10 cellular contexts compared by ENCODE assay signal in the genomic region with DNA sequence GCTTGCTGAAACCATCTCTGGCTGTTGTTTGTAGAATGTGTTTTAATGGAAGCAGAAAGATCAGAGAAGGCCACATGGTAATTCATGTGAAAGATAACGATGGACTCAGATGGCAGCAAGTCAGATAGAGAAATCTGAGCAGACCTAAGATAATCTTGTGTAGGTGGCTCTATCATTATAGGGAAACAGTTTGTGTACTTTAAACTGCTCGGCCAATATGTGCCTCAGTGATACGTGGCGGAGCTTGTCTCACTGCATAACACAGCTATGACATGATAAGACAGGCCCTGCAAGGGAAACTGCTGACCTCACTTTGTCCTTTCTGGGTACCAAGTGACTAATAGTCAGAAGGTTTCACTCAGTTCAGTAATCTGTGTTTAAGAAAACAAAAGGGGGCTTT. TPM values are rescaled to one million over a fixed set of nuclear protein-coding genes. Genes with fewer than 3 reads are reported as not detected.
DNase-seq lines count a peak whose midpoint lies in the region; ATAC-seq and TF ChIP-seq lines count a peak whose summit lies in the region.
"Had no signal": no experiment of that assay in that cellular context is flagged by ENCODE, and none has a peak within 500 bp of the region (broad histone marks: within the 10 kb centered on the region; RNA-seq: fewer than 3 reads in every experiment).

No MANE protein-coding gene starts in this region.

- no peaks in the 10 kb centered on the region for H3K9me3 ChIP-seq in gastrocnemius medialis
- H3K9me3 ChIP-seq in aorta (ENCODE audit: control insufficient read depth, low read length), result no peaks in the 10 kb centered on the region
- H3K9me3 ChIP-seq: right lobe of liver had no signal

- H3K27me3 ChIP-seq in gastrocnemius medialis, result no peaks in the 10 kb centered on the region
- H3K27me3 ChIP-seq in aorta (ENCODE audit: control insufficient read depth in 1 of 2, insufficient read depth in 2 of 2, low read length in 1 of 2), result no peaks in the 10 kb centered on the region
- H3K27me3 ChIP-seq: right lobe of liver had no signal

- in situ Hi-C loops in astrocyte of the spinal cord (cut with HindIII; ENCODE audit: low sequenced_read_pairs) (no loop called here), gastrocnemius medialis (cut with MboI; ENCODE audit: low sequenced_read_pairs in 4 of 4) (no loop called here)

- H3K4me1 Mint-ChIP-seq in activated CD4-positive, alpha-beta T cell treated with anti-CD3 and anti-CD28 coated beads for 36 hours, result no peaks in the 10 kb centered on the region

- 67 to 75% methylated on average over 4 of the region's 4 CpGs for WGBS in aorta, 2 donors

- DNase-seq in astrocyte of the spinal cord (ENCODE audit: low read depth, low spot score) (peak; percentile 35), gastrocnemius medialis (no peak), aorta (no peak), AML-193 (lab: John Stamatoyannopoulos, UW) (no peak)
- DNase-seq in activated CD4-positive, alpha-beta T cell treated with anti-CD3 and anti-CD28 coated beads for 36 hours, result no peak
- DNase-seq: NCI-H1694 treated with DMSO at 0.1 percent for 48 hours, right lobe of liver had no signal

- no peaks in the 10 kb centered on the region for H3K36me3 Mint-ChIP-seq in activated CD4-positive, alpha-beta T cell treated with anti-CD3 and anti-CD28 coated beads for 36 hours (ENCODE audit: low read depth)

- CTCF ChIA-PET in activated CD4-positive, alpha-beta T cell treated with anti-CD3 and anti-CD28 coated beads for 36 hours (lab: Charles Lee), result interaction anchor here (1.2 kb wide), 1 partner anchor 13 kb away, joined by 3 read pairs; no protein-coding TSS in a partner anchor

- ATAC-seq in GM18858 (IDR thresholded peaks at IDR 0.05; ENCODE audit: unreplicated experiment), result peak; percentile 91
- ATAC-seq in HG03039 (IDR thresholded peaks at IDR 0.05; ENCODE audit: unreplicated experiment), result peak; percentile 58
- peak; percentile 75 to 78 for ATAC-seq in gastrocnemius medialis
- no peak for ATAC-seq in activated CD4-positive, alpha-beta T cell treated with anti-CD3 and anti-CD28 coated beads for 36 hours
- ATAC-seq in aorta (ENCODE audit: low FRiP score), result no peak
- no peak for ATAC-seq in HG03045 (IDR thresholded peaks at IDR 0.05; ENCODE audit: unreplicated experiment)

- H3K9me3 Mint-ChIP-seq in activated CD4-positive, alpha-beta T cell treated with anti-CD3 and anti-CD28 coated beads for 36 hours (ENCODE audit: low read depth), result peaks cover 6% of the 10 kb centered on the region

- no peak overlapping the region for H3K27ac Mint-ChIP-seq in activated CD4-positive, alpha-beta T cell treated with anti-CD3 and anti-CD28 coated beads for 36 hours

- no peaks in the 10 kb centered on the region for H3K4me1 ChIP-seq in gastrocnemius medialis
- no peaks in the 10 kb centered on the region for H3K4me1 ChIP-seq in aorta (ENCODE audit: control insufficient read depth in 1 of 2, insufficient read depth in 2 of 2, low read length in 2 of 2)

- H3K27me3 Mint-ChIP-seq in activated CD4-positive, alpha-beta T cell treated with anti-CD3 and anti-CD28 coated beads for 36 hours, result no peaks in the 10 kb centered on the region

- TF ChIP-seq CTCF in astrocyte of the spinal cord (IDR thresholded peaks at IDR 0.05; ENCODE audit: low read depth, low read length), result no peak
- no peak for TF ChIP-seq CTCF in gastrocnemius medialis (IDR thresholded peaks at IDR 0.05 in 4 of 5, conservative IDR thresholded peaks at IDR 0.05 in 1 of 5)

- H3K4me3 ChIP-seq in astrocyte of the spinal cord (ENCODE audit: low read depth, low read length) (no peak overlapping the region), gastrocnemius medialis (no peak overlapping the region), aorta (ENCODE audit: low read length in 2 of 2) (no peak overlapping the region)
- H3K4me3 ChIP-seq: right lobe of liver had no signal

- H3K36me3 ChIP-seq in gastrocnemius medialis (no peaks in the 10 kb centered on the region), aorta (ENCODE audit: control insufficient read depth in 1 of 2, insufficient read depth in 2 of 2, low read length in 1 of 2) (no peaks in the 10 kb centered on the region)
- H3K36me3 ChIP-seq: right lobe of liver had no signal

- intact Hi-C loops in gastrocnemius medialis (cut with DNase I; ENCODE audit: low total_unique reads) (no loop called here), aorta (cut with DNase I) (no loop called here)
- intact Hi-C loops in activated CD4-positive, alpha-beta T cell treated with anti-CD3 and anti-CD28 coated beads for 36 hours (cut with DNase I, micrococcal nuclease), result no loop called here

- H3K4me3 Mint-ChIP-seq in activated CD4-positive, alpha-beta T cell treated with anti-CD3 and anti-CD28 coated beads for 36 hours, result no peak overlapping the region

- no peak for TF ChIP-seq POLR2A in gastrocnemius medialis (IDR thresholded peaks at IDR 0.05)

- POLR2A ChIA-PET in activated CD4-positive, alpha-beta T cell treated with anti-CD3 and anti-CD28 coated beads for 36 hours (lab: Charles Lee), result interaction anchor here (0.6 kb wide), 1 partner anchor 110 kb away, joined by 4 read pairs; no protein-coding TSS in a partner anchor

- H3K27ac ChIP-seq in gastrocnemius medialis, result no peak overlapping the region
- H3K27ac ChIP-seq in aorta (ENCODE audit: low read depth in 1 of 2, low read length in 2 of 2), result no peak overlapping the region
- H3K27ac ChIP-seq: right lobe of liver had no signal

RNA-seq across cellular contexts. Expression of a gene that starts 51.0 kb away (rescaled TPM):
- 10 to 100 TPM; 40.9 to 95.4 (median 68.0) TPM for total RNA-seq in gastrocnemius medialis
- total RNA-seq in activated CD4-positive, alpha-beta T cell treated with anti-CD3 and anti-CD28 coated beads for 36 hours, result under 1 TPM in 1 of 2 experiments, not detected in 1; 0.23 TPM
- 1 to 10 TPM; 3.1 to 4.4 TPM for total RNA-seq in aorta
- 10 to 100 TPM in 1 of 2 donors, under 1 TPM in 1; 0.05 to 18.4 TPM for polyA plus RNA-seq in aorta

Comparison
In these comparisons a context has a peak if more than half of its experiments do, and no peak if none do; other contexts are left out.
1. ATAC-seq: peak in GM18858 (single experiment), HG03039 (single experiment) and gastrocnemius medialis (2 of 2); none in activated CD4-positive, alpha-beta T cell treated with anti-CD3 and anti-CD28 coated beads for 36 hours (single experiment), aorta (single experiment) and HG03045 (single experiment).
2. RNA of a gene that starts 51.0 kb away (total RNA-seq): 40.9 to 95.4 TPM in gastrocnemius medialis; 3.1 to 4.4 TPM in aorta and 0.23 TPM in activated CD4-positive, alpha-beta T cell treated with anti-CD3 and anti-CD28 coated beads for 36 hours; every median in the first group is over 4 times any median in the second.